9 cellular contexts compared by ENCODE assay signal in genomic region chr10:99233680-99234018, GRCh38. TPM values are rescaled to one million over a fixed set of nuclear protein-coding genes. Genes with fewer than 3 reads are reported as not detected.
DNase-seq lines count a peak whose midpoint lies in the region; ATAC-seq and TF ChIP-seq lines count a peak whose summit lies in the region.
"Had no signal": no experiment of that assay in that cellular context is flagged by ENCODE, and none has a peak within 500 bp of the region (broad histone marks: within the 10 kb centered on the region; RNA-seq: fewer than 3 reads in every experiment).

No MANE protein-coding gene starts in this region.

- H3K27ac Mint-ChIP-seq in activated CD4-positive, alpha-beta T cell treated with anti-CD3 and anti-CD28 coated beads, Interleukin-2, amount 10 ng/mL, durations not matched to agents 7 days and 5 days = peak overlapping the region; percentile 60
- H3K27ac Mint-ChIP-seq in activated naive CD8-positive, alpha-beta T cell treated with anti-CD3 and anti-CD28 coated beads for 36 hours = no peak overlapping the region
- no peak overlapping the region for H3K27ac Mint-ChIP-seq in immature natural killer cell
- no peak overlapping the region for H3K27ac Mint-ChIP-seq in activated T-helper 1 cell treated with anti-CD3 and anti-CD28 coated beads, Interleukin-12 subunit alpha, Interleukin-12 subunit beta, Interleukin-2, Interleukin-4 antibody, amounts not matched to agents 30 ng/mL and 10 ng/mL and 1 ng/mL, durations not matched to agents 14 hours and 24 hours and 36 hours
- H3K27ac Mint-ChIP-seq: CD4-positive, CD25-positive, alpha-beta regulatory T cell had no signal

- DNase-seq in activated CD4-positive, alpha-beta T cell treated with anti-CD3 and anti-CD28 coated beads, Interleukin-2, amount 10 ng/mL, durations not matched to agents 7 days and 5 days = no peak
- DNase-seq in activated CD4-positive, alpha-beta T cell treated with anti-CD3 and anti-CD28 coated beads for 4 hours = no peak
- no peak for DNase-seq in activated naive CD8-positive, alpha-beta T cell treated with anti-CD3 and anti-CD28 coated beads for 36 hours
- DNase-seq in immature natural killer cell (no peak), suprapubic skin (ENCODE audit: low spot score in 2 of 2) (peak in 1 of 2 donors; percentile 80), DMS 273 treated with DMSO at 0.1 percent for 48 hours (lab: John Stamatoyannopoulos, UW) (no peak)
- no peak for DNase-seq in activated T-helper 1 cell treated with anti-CD3 and anti-CD28 coated beads, Interleukin-12 subunit alpha, Interleukin-12 subunit beta, Interleukin-2, Interleukin-4 antibody, amounts not matched to agents 30 ng/mL and 10 ng/mL and 1 ng/mL, durations not matched to agents 14 hours and 24 hours and 36 hours (ENCODE audit: low spot score)

- CTCF ChIA-PET in activated CD4-positive, alpha-beta T cell treated with anti-CD3 and anti-CD28 coated beads, Interleukin-2, amount 10 ng/mL, durations not matched to agents 7 days and 5 days (lab: Charles Lee) = no interaction called here

- no peak for TF ChIP-seq EP300 in suprapubic skin (IDR thresholded peaks at IDR 0.05)

- no peaks in the 10 kb centered on the region for H3K9me3 Mint-ChIP-seq in activated CD4-positive, alpha-beta T cell treated with anti-CD3 and anti-CD28 coated beads, Interleukin-2, amount 10 ng/mL, durations not matched to agents 7 days and 5 days
- no peaks in the 10 kb centered on the region for H3K9me3 Mint-ChIP-seq in activated naive CD8-positive, alpha-beta T cell treated with anti-CD3 and anti-CD28 coated beads for 36 hours
- H3K9me3 Mint-ChIP-seq in immature natural killer cell = no peaks in the 10 kb centered on the region
- H3K9me3 Mint-ChIP-seq in activated T-helper 1 cell treated with anti-CD3 and anti-CD28 coated beads, Interleukin-12 subunit alpha, Interleukin-12 subunit beta, Interleukin-2, Interleukin-4 antibody, amounts not matched to agents 30 ng/mL and 10 ng/mL and 1 ng/mL, durations not matched to agents 14 hours and 24 hours and 36 hours = no peaks in the 10 kb centered on the region

- H3K27me3 Mint-ChIP-seq in activated CD4-positive, alpha-beta T cell treated with anti-CD3 and anti-CD28 coated beads, Interleukin-2, amount 10 ng/mL, durations not matched to agents 7 days and 5 days = peaks cover 89% of the 10 kb centered on the region
- peaks cover 89% of the 10 kb centered on the region for H3K27me3 Mint-ChIP-seq in activated naive CD8-positive, alpha-beta T cell treated with anti-CD3 and anti-CD28 coated beads for 36 hours
- peaks cover 19 to 34% (median 30%) of the 10 kb centered on the region in 3 donors for H3K27me3 Mint-ChIP-seq in immature natural killer cell (ENCODE audit: low read depth in 3 of 3)
- peaks cover 76% of the 10 kb centered on the region for H3K27me3 Mint-ChIP-seq in activated T-helper 1 cell treated with anti-CD3 and anti-CD28 coated beads, Interleukin-12 subunit alpha, Interleukin-12 subunit beta, Interleukin-2, Interleukin-4 antibody, amounts not matched to agents 30 ng/mL and 10 ng/mL and 1 ng/mL, durations not matched to agents 14 hours and 24 hours and 36 hours (ENCODE audit: insufficient read depth)

- WGBS in suprapubic skin = 5% methylated on average over 17 of the region's 17 CpGs

- H3K27ac ChIP-seq in suprapubic skin = no peak overlapping the region

- H3K4me1 Mint-ChIP-seq in activated CD4-positive, alpha-beta T cell treated with anti-CD3 and anti-CD28 coated beads, Interleukin-2, amount 10 ng/mL, durations not matched to agents 7 days and 5 days = peaks cover 21% of the 10 kb centered on the region
- peaks cover 29% of the 10 kb centered on the region for H3K4me1 Mint-ChIP-seq in activated naive CD8-positive, alpha-beta T cell treated with anti-CD3 and anti-CD28 coated beads for 36 hours
- H3K4me1 Mint-ChIP-seq in immature natural killer cell = peaks cover 13 to 14% of the 10 kb centered on the region in 2 donors
- no peaks in the 10 kb centered on the region for H3K4me1 Mint-ChIP-seq in activated T-helper 1 cell treated with anti-CD3 and anti-CD28 coated beads, Interleukin-12 subunit alpha, Interleukin-12 subunit beta, Interleukin-2, Interleukin-4 antibody, amounts not matched to agents 30 ng/mL and 10 ng/mL and 1 ng/mL, durations not matched to agents 14 hours and 24 hours and 36 hours (ENCODE audit: low read depth)

- TF ChIP-seq POLR2A in suprapubic skin (IDR thresholded peaks at IDR 0.05) = no peak

- POLR2A ChIA-PET in activated CD4-positive, alpha-beta T cell treated with anti-CD3 and anti-CD28 coated beads, Interleukin-2, amount 10 ng/mL, durations not matched to agents 7 days and 5 days (lab: Charles Lee) = no interaction called here

- H3K36me3 Mint-ChIP-seq in activated CD4-positive, alpha-beta T cell treated with anti-CD3 and anti-CD28 coated beads, Interleukin-2, amount 10 ng/mL, durations not matched to agents 7 days and 5 days (ENCODE audit: low read depth) = no peaks in the 10 kb centered on the region
- no peaks in the 10 kb centered on the region for H3K36me3 Mint-ChIP-seq in activated naive CD8-positive, alpha-beta T cell treated with anti-CD3 and anti-CD28 coated beads for 36 hours
- H3K36me3 Mint-ChIP-seq in immature natural killer cell = no peaks in the 10 kb centered on the region
- peaks cover 2% of the 10 kb centered on the region for H3K36me3 Mint-ChIP-seq in activated T-helper 1 cell treated with anti-CD3 and anti-CD28 coated beads, Interleukin-12 subunit alpha, Interleukin-12 subunit beta, Interleukin-2, Interleukin-4 antibody, amounts not matched to agents 30 ng/mL and 10 ng/mL and 1 ng/mL, durations not matched to agents 14 hours and 24 hours and 36 hours (ENCODE audit: low read depth)
- H3K36me3 Mint-ChIP-seq: CD4-positive, CD25-positive, alpha-beta regulatory T cell had no signal

- H3K4me1 ChIP-seq in suprapubic skin = peaks cover 46% of the 10 kb centered on the region

- H3K9me3 ChIP-seq in suprapubic skin = no peaks in the 10 kb centered on the region

- intact Hi-C loops in activated T-helper 1 cell treated with anti-CD3 and anti-CD28 coated beads, Interleukin-12 subunit alpha, Interleukin-12 subunit beta, Interleukin-2, Interleukin-4 antibody, amounts not matched to agents 30 ng/mL and 10 ng/mL and 1 ng/mL, durations not matched to agents 14 hours and 24 hours and 36 hours (cut with micrococcal nuclease) = loop anchor here (5.0 to 10.0 kb wide), 2 partner anchors 304 to 1991 kb away; partner anchors contain the start of gene LBX1

- no peaks in the 10 kb centered on the region for H3K36me3 ChIP-seq in suprapubic skin

- H3K4me3 ChIP-seq in suprapubic skin = peak overlapping the region; percentile 48

- peak overlapping the region; percentile 40 for H3K4me3 Mint-ChIP-seq in activated CD4-positive, alpha-beta T cell treated with anti-CD3 and anti-CD28 coated beads, Interleukin-2, amount 10 ng/mL, durations not matched to agents 7 days and 5 days
- H3K4me3 Mint-ChIP-seq in activated naive CD8-positive, alpha-beta T cell treated with anti-CD3 and anti-CD28 coated beads for 36 hours = peak overlapping the region; percentile 61
- peak overlapping the region in 3 of 5 donors; percentile 51 to 69 (median 64) for H3K4me3 Mint-ChIP-seq in immature natural killer cell
- H3K4me3 Mint-ChIP-seq in activated T-helper 1 cell treated with anti-CD3 and anti-CD28 coated beads, Interleukin-12 subunit alpha, Interleukin-12 subunit beta, Interleukin-2, Interleukin-4 antibody, amounts not matched to agents 30 ng/mL and 10 ng/mL and 1 ng/mL, durations not matched to agents 14 hours and 24 hours and 36 hours = no peak overlapping the region

- H3K27me3 ChIP-seq in suprapubic skin = peaks cover 87% of the 10 kb centered on the region

- no peak for TF ChIP-seq CTCF in suprapubic skin (IDR thresholded peaks at IDR 0.05)

- no peak for ATAC-seq in GM21526 (IDR thresholded peaks at IDR 0.05; ENCODE audit: low FRiP score, unreplicated experiment)

RNA-seq across cellular contexts. Expression of gene HPSE2, which starts 2.0 kb away (rescaled TPM):
- total RNA-seq in activated CD4-positive, alpha-beta T cell treated with anti-CD3 and anti-CD28 coated beads, Interleukin-2, amount 10 ng/mL, durations not matched to agents 7 days and 5 days = not detected
- not detected for total RNA-seq in activated naive CD8-positive, alpha-beta T cell treated with anti-CD3 and anti-CD28 coated beads for 36 hours
- not detected for polyA plus RNA-seq in immature natural killer cell
- total RNA-seq in suprapubic skin = 1 to 10 TPM in 2 of 4 donors, under 1 TPM in 2; 0.95 to 1.3 (median 0.99) TPM
- total RNA-seq in activated T-helper 1 cell treated with anti-CD3 and anti-CD28 coated beads, Interleukin-12 subunit alpha, Interleukin-12 subunit beta, Interleukin-2, Interleukin-4 antibody, amounts not matched to agents 30 ng/mL and 10 ng/mL and 1 ng/mL, durations not matched to agents 14 hours and 24 hours and 36 hours = not detected in 2 replicates
- total RNA-seq: CD4-positive, CD25-positive, alpha-beta regulatory T cell had no signal
